16 cellular contexts compared by ENCODE assay signal in genomic region chr1:175207971-175208370, GRCh38. TPM values are rescaled to one million over a fixed set of nuclear protein-coding genes. Genes with fewer than 3 reads are reported as not detected.
DNase-seq lines count a peak whose midpoint lies in the region; ATAC-seq and TF ChIP-seq lines count a peak whose summit lies in the region.
"Had no signal": no experiment of that assay in that cellular context is flagged by ENCODE, and none has a peak within 500 bp of the region (broad histone marks: within the 10 kb centered on the region; RNA-seq: fewer than 3 reads in every experiment).

No MANE protein-coding gene starts in this region.

- no peak for TF ChIP-seq CTCF in DND-41 (IDR thresholded peaks at IDR 0.05; ENCODE audit: borderline replicate concordance, extremely low read depth, low read length, poor library complexity, severe bottlenecking)
- no peak for TF ChIP-seq CTCF in omental fat pad (IDR thresholded peaks at IDR 0.05)

- no peak overlapping the region for H3K4me3 ChIP-seq in DND-41 (ENCODE audit: low read depth in 1 of 2, low read length in 2 of 2)
- H3K4me3 ChIP-seq: colonic mucosa, gastrocnemius medialis, sigmoid colon, thoracic aorta had no signal

- peak overlapping the region; percentile 62 for H3K4me2 ChIP-seq in DND-41 (ENCODE audit: insufficient read depth, low read length)

- H3K9me3 Mint-ChIP-seq in activated CD8-positive, alpha-beta T cell treated with anti-CD3 and anti-CD28 coated beads, Interleukin-2, amount 10 ng/mL, durations not matched to agents 7 days and 5 days (ENCODE audit: insufficient read depth), result peaks cover 3% of the 10 kb centered on the region
- no peaks in the 10 kb centered on the region for H3K9me3 Mint-ChIP-seq in effector memory CD8-positive, alpha-beta T cell

- peaks cover 54% of the 10 kb centered on the region for H3K4me1 ChIP-seq in DND-41 (ENCODE audit: insufficient read depth, low read length)
- H3K4me1 ChIP-seq: colonic mucosa, sigmoid colon had no signal

- no peaks in the 10 kb centered on the region for H3K36me3 ChIP-seq in DND-41 (ENCODE audit: insufficient read depth, low read length)
- H3K36me3 ChIP-seq: colonic mucosa, gastrocnemius medialis, sigmoid colon, thoracic aorta had no signal

- no peaks in the 10 kb centered on the region for H3K27me3 ChIP-seq in DND-41 (ENCODE audit: insufficient read depth, low read length, poor library complexity)
- H3K27me3 ChIP-seq: colonic mucosa, gastrocnemius medialis, sigmoid colon had no signal

- no peaks in the 10 kb centered on the region for H3K36me3 Mint-ChIP-seq in activated CD8-positive, alpha-beta T cell treated with anti-CD3 and anti-CD28 coated beads, Interleukin-2, amount 10 ng/mL, durations not matched to agents 7 days and 5 days (ENCODE audit: low read depth)
- no peaks in the 10 kb centered on the region for H3K36me3 Mint-ChIP-seq in effector memory CD8-positive, alpha-beta T cell (ENCODE audit: insufficient read depth)

- H4K20me1 ChIP-seq in DND-41 (ENCODE audit: insufficient read depth, low read length), result 0 out of 2 replicates have a peak, but pooled peaks cover 3% of the 10 kb centered on the region

- H3K9me3 ChIP-seq in DND-41 (ENCODE audit: insufficient read depth, low read length, severe bottlenecking), result no peaks in the 10 kb centered on the region
- H3K9me3 ChIP-seq: colonic mucosa, gastrocnemius medialis, sigmoid colon, thoracic aorta had no signal

- peaks cover 49% of the 10 kb centered on the region for H3K4me1 Mint-ChIP-seq in activated CD8-positive, alpha-beta T cell treated with anti-CD3 and anti-CD28 coated beads, Interleukin-2, amount 10 ng/mL, durations not matched to agents 7 days and 5 days (ENCODE audit: low read depth)
- peaks cover 43 to 65% of the 10 kb centered on the region in 2 donors for H3K4me1 Mint-ChIP-seq in effector memory CD8-positive, alpha-beta T cell (ENCODE audit: low read depth in 2 of 2)

- no peak overlapping the region for H3K9ac ChIP-seq in DND-41 (ENCODE audit: low read depth, low read length)

- POLR2A ChIA-PET in activated CD8-positive, alpha-beta T cell treated with anti-CD3 and anti-CD28 coated beads, Interleukin-2, amount 10 ng/mL, durations not matched to agents 7 days and 5 days (lab: Charles Lee), result interaction anchor here (2.8 kb wide), 1 partner anchor 19 kb away, joined by 46 read pairs; the partner anchor contains the start of gene KIAA0040

- H3K27ac Mint-ChIP-seq in activated CD8-positive, alpha-beta T cell treated with anti-CD3 and anti-CD28 coated beads, Interleukin-2, amount 10 ng/mL, durations not matched to agents 7 days and 5 days, result peak overlapping the region; percentile 37
- peak overlapping the region in 1 of 2 donors; percentile 68 for H3K27ac Mint-ChIP-seq in effector memory CD8-positive, alpha-beta T cell

- DNase-seq in DND-41 (no peak), NCI-H1417 (lab: John Stamatoyannopoulos, UW) (peak; percentile 81 to 99 (median 81)), NCI-H524 (lab: John Stamatoyannopoulos, UW) (peak; percentile 96 to 98), omental fat pad (ENCODE audit: low spot score) (no peak), epidermal melanocyte (ENCODE audit: insufficient read length, low spot score) (no peak)
- no peak for DNase-seq in activated CD8-positive, alpha-beta T cell treated with anti-CD3 and anti-CD28 coated beads, Interleukin-2, amount 10 ng/mL, durations not matched to agents 7 days and 5 days
- DNase-seq in effector memory CD8-positive, alpha-beta T cell, result no peak
- DNase-seq: activated CD4-positive, CD25-positive, alpha-beta regulatory T cell treated with anti-CD3 and anti-CD28 coated beads, Interleukin-2, amount 50 U/mL, for 72 hours; AML-193; colonic mucosa; gastrocnemius medialis; left ventricle myocardium superior; Right ventricle myocardium superior; sigmoid colon had no signal

- no peak overlapping the region for H2AFZ ChIP-seq in DND-41 (ENCODE audit: low read depth, low read length)

- no peaks in the 10 kb centered on the region for H3K79me2 ChIP-seq in DND-41 (ENCODE audit: insufficient read depth, low read length)

- H3K4me3 Mint-ChIP-seq in activated CD8-positive, alpha-beta T cell treated with anti-CD3 and anti-CD28 coated beads, Interleukin-2, amount 10 ng/mL, durations not matched to agents 7 days and 5 days, result no peak overlapping the region
- H3K4me3 Mint-ChIP-seq in effector memory CD8-positive, alpha-beta T cell, result no peak overlapping the region

- ATAC-seq in DND-41 (ENCODE audit: insufficient read depth, low read depth), result no peak
- ATAC-seq in activated CD8-positive, alpha-beta T cell treated with anti-CD3 and anti-CD28 coated beads, Interleukin-2, amount 10 ng/mL, durations not matched to agents 7 days and 5 days, result no peak
- no peak for ATAC-seq in GM21367 (IDR thresholded peaks at IDR 0.05; ENCODE audit: unreplicated experiment)
- no peak for ATAC-seq in omental fat pad (ENCODE audit: low FRiP score)
- no peak for ATAC-seq in effector memory CD8-positive, alpha-beta T cell (replicated peaks)
- ATAC-seq: left ventricle myocardium superior had no signal

- CTCF ChIA-PET in activated CD8-positive, alpha-beta T cell treated with anti-CD3 and anti-CD28 coated beads, Interleukin-2, amount 10 ng/mL, durations not matched to agents 7 days and 5 days (lab: Charles Lee), result interaction anchor here (1.7 to 3.6 kb wide), 4 partner anchors 14 to 56 kb away, joined by 4 to 44 read pairs (median 16); no protein-coding TSS in a partner anchor

- peak overlapping the region; percentile 80; the same call in 1 of the 2 replicates for H3K27ac ChIP-seq in DND-41 (ENCODE audit: low read length)
- H3K27ac ChIP-seq: sigmoid colon, thoracic aorta had no signal

- H3K27me3 Mint-ChIP-seq in activated CD8-positive, alpha-beta T cell treated with anti-CD3 and anti-CD28 coated beads, Interleukin-2, amount 10 ng/mL, durations not matched to agents 7 days and 5 days (ENCODE audit: low read depth), result no peaks in the 10 kb centered on the region
- H3K27me3 Mint-ChIP-seq in effector memory CD8-positive, alpha-beta T cell, result no peaks in the 10 kb centered on the region

RNA-seq across cellular contexts. Expression of gene KIAA0040, which starts 15.4 kb away (rescaled TPM):
- total RNA-seq in activated CD8-positive, alpha-beta T cell treated with anti-CD3 and anti-CD28 coated beads, Interleukin-2, amount 10 ng/mL, durations not matched to agents 7 days and 5 days, result 10 to 100 TPM; 50.8 to 51.0 TPM
- 100 to 1,000 TPM in 2 of 4 donors, 10 to 100 TPM in 2; 83.4 to 172 (median 113) TPM for total RNA-seq in omental fat pad

Comparison
In these comparisons a context has a peak if more than half of its experiments do, and no peak if none do; other contexts are left out.
1. DNase-seq: peak in NCI-H1417 (3 of 3) and NCI-H524 (2 of 2); none in DND-41 (single experiment), activated CD8-positive, alpha-beta T cell treated with anti-CD3 and anti-CD28 coated beads, Interleukin-2, amount 10 ng/mL, durations not matched to agents 7 days and 5 days (single experiment), omental fat pad (single experiment), effector memory CD8-positive, alpha-beta T cell (0 of 3) and epidermal melanocyte (single experiment).